In genomic region chr21:44969965-44970755, GRCh38 we compare ENCODE assay signal across 1 cellular context.
TF ChIP-seq lines count a peak whose summit lies in the region.

No MANE protein-coding gene starts in this region.

TF ChIP-seq in SK-N-SH, 30 proteins besides CTCF, POLR2A, EP300 and RAD21 (continued from another document):
- TF ChIP-seq SIN3A (IDR thresholded peaks at IDR 0.05; ENCODE audit: borderline replicate concordance, low read depth, low read length) (no peak), ZBTB33 (IDR thresholded peaks at IDR 0.05; ENCODE audit: borderline replicate concordance, low read depth) (no peak), GABPA (IDR thresholded peaks at IDR 0.05; ENCODE audit: low read depth) (no peak)
TF ChIP-seq in SK-N-SH: peak in this region for 0.
